In the genomic region with DNA sequence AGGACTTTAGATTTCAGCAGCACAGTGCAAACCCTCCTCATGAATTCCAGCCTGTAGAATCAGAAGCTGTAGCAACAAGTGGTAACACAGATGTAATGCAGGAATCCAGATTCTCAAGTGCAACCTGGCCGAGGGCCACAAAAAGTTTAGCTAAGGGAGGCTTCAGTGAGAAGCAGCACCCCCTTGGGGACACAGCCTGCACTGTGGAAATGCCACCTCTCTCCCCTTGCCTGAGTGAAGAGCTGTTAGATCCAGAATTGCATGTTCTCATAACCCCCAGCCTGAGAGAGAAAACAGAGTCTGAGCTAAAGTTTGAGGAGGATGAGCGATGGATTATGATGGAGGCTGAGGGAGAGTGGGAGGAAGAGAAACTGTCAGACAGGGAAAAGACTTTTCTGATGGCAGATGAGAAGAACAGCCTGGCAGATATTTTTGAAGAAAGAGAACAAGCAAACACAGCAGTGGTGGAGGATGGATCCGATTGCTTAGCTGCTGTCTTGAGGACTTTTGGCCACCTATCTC, we compare ENCODE assay signal across 8 cellular contexts.
DNase-seq lines count a peak whose midpoint lies in the region; ATAC-seq, FAIRE-seq and TF ChIP-seq lines count a peak whose summit lies in the region.

No MANE protein-coding gene starts in this region.

- TF ChIP-seq EP300 in upper lobe of left lung (IDR thresholded peaks at IDR 0.05): no peak

- POLR2A ChIA-PET in BJ (lab: Charles Lee): interaction anchor here (0.8 to 1.1 kb wide), 4 partner anchors 13 to 318 kb away, joined by 3 to 5 read pairs (median 4); no protein-coding TSS in a partner anchor

- intact Hi-C loops in Right ventricle myocardium inferior (cut with DNase I): no loop called here
- intact Hi-C loops in pancreas (cut with DNase I): no loop called here

- H3K27me3 ChIP-seq in BJ (ENCODE audit: control insufficient read depth, insufficient read depth, low read length) (no peaks in the 10 kb centered on the region), pancreas (no peaks in the 10 kb centered on the region), upper lobe of left lung (no peaks in the 10 kb centered on the region)

- DNase-seq in BJ (ENCODE audit: low read depth) (peak; percentile 71), HPDE6-E6E7 (ENCODE audit: extremely low spot score) (peak; percentile 63), SIG-M5 (lab: John Stamatoyannopoulos, UW) (peak; percentile 27), Right ventricle myocardium inferior (ENCODE audit: missing footprints) (peak; percentile 84), pancreas (peak; percentile 73 to 84 (median 80)), upper lobe of left lung (peak in 1 of 2 donors; percentile 78)
- DNase-seq in activated naive CD4-positive, alpha-beta T cell treated with anti-CD3 and anti-CD28 coated beads, Interleukin-2, amount 50 U/mL, for 16 hours: peak; percentile 70

- 15 to 16% methylated on average over 3 of the region's 3 CpGs for WGBS in pancreas, 2 donors
- WGBS in upper lobe of left lung, 2 donors: 31 to 33% methylated on average over 3 of the region's 3 CpGs

- H3K4me3 ChIP-seq in BJ (ENCODE audit: low read depth, low read length) (peak overlapping the region; percentile 74), pancreas (peak overlapping the region in 2 of 4 donors; percentile 92 to 96), upper lobe of left lung (peak overlapping the region in 3 of 4 donors; percentile 1 to 96 (median 90))

- H3K9me3 ChIP-seq in pancreas (no peaks in the 10 kb centered on the region), upper lobe of left lung (no peaks in the 10 kb centered on the region)

- peak; percentile 61 for FAIRE-seq in pancreas (lab: Jason Lieb, UNC)

- peaks cover 40 to 50% (median 44%) of the 10 kb centered on the region in 3 donors for H3K4me1 ChIP-seq in pancreas
- peaks cover 60 to 96% (median 82%) of the 10 kb centered on the region in 4 donors for H3K4me1 ChIP-seq in upper lobe of left lung

- CTCF ChIA-PET in BJ (lab: Yijun Ruan, JAX): interaction anchor here (0.6 to 4.8 kb wide), 26 partner anchors 10 to 312 kb away, joined by 3 to 48 read pairs (median 5); a partner anchor contains a TSS

- no peak for TF ChIP-seq POLR2A in upper lobe of left lung (IDR thresholded peaks at IDR 0.05)

- TF ChIP-seq CTCF in BJ (IDR thresholded peaks at IDR 0.05; ENCODE audit: insufficient read depth, low read depth, low read length) (peak; percentile 88), pancreas (IDR thresholded peaks at IDR 0.05) (peak; percentile 55 to 74 (median 66)), upper lobe of left lung (IDR thresholded peaks at IDR 0.05) (peak; percentile 60 to 79 (median 69))

- H3K36me3 ChIP-seq in BJ (ENCODE audit: control insufficient read depth, insufficient read depth, low read length): peaks cover 3% of the 10 kb centered on the region
- H3K36me3 ChIP-seq in pancreas: no peaks in the 10 kb centered on the region
- H3K36me3 ChIP-seq in upper lobe of left lung: peaks cover 0 to 24% (median 15%) of the 10 kb centered on the region in 4 donors

- ATAC-seq in Right ventricle myocardium inferior (peak; percentile 26), pancreas (peak; percentile 20 to 37 (median 32)), upper lobe of left lung (ENCODE audit: low FRiP score in 2 of 2) (peak in 1 of 2 donors; percentile 74), GM18511 (IDR thresholded peaks at IDR 0.05; ENCODE audit: unreplicated experiment) (no peak)

- H3K27ac ChIP-seq in pancreas (no peak overlapping the region), upper lobe of left lung (peak overlapping the region; percentile 14 to 95 (median 94))

Comparison
In these comparisons a context has a peak if more than half of its experiments do, and no peak if none do; other contexts are left out.
1. H3K27ac ChIP-seq: peak in upper lobe of left lung (4 of 4); none in pancreas (0 of 4).
2. Peak in every context shown above with its lines, with median percentiles within 50 percentile points of each other: CTCF ChIP-seq.